In the genomic region with DNA sequence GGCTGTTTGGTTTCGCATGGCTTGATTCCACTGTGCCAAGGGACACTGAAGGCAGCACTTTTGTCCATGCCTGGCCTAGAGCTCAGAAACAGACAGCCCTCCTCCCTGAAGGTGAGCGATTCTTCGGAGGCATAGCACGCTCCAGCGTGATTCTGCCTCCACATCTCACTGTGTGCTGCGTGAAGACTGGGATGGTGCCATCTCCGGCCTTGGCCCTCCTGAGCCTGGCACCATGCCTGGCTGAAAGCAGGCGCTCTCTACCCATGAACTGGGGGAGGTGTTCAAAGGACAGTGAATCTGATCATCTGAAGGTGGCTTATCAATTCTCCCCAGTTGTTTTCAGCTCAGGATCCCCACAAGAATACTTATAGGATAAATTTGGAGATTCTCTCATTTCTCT, we compare ENCODE assay signal across 25 cellular contexts.
DNase-seq lines count a peak whose midpoint lies in the region; ATAC-seq, FAIRE-seq and TF ChIP-seq lines count a peak whose summit lies in the region.
"Had no signal": no experiment of that assay in that cellular context is flagged by ENCODE, and none has a peak within 500 bp of the region (broad histone marks: within the 10 kb centered on the region; RNA-seq: fewer than 3 reads in every experiment).

No MANE protein-coding gene starts in this region.

- no peaks in the 10 kb centered on the region for H3K9me3 ChIP-seq in esophagus (ENCODE audit: control insufficient read depth in 2 of 2, insufficient read depth in 1 of 2, low read depth in 1 of 2, low read length in 1 of 2)
- H3K9me3 ChIP-seq in mesenchymal stem cell (ENCODE audit: control insufficient read depth, low read length), result no peaks in the 10 kb centered on the region
- no peaks in the 10 kb centered on the region for H3K9me3 ChIP-seq in thyroid gland
- H3K9me3 ChIP-seq in kidney (ENCODE audit: control insufficient read depth in 1 of 2, low read length in 2 of 2), result no peaks in the 10 kb centered on the region
- H3K9me3 ChIP-seq: colonic mucosa, mucosa of descending colon had no signal

- TF ChIP-seq CTCF in thyroid gland (IDR thresholded peaks at IDR 0.05) (no peak), kidney (IDR thresholded peaks at IDR 0.05; ENCODE audit: borderline replicate concordance, extremely low read depth, insufficient read depth) (no peak)

- peak; percentile 67 for DNase-seq in DMS79 treated with DMSO at 0.1 percent for 48 hours (lab: John Stamatoyannopoulos, UW)
- DNase-seq in DMS79 (lab: John Stamatoyannopoulos, UW), result no peak
- DNase-seq in mesenchymal stem cell, result no peak
- DNase-seq in thyroid gland, result peak; percentile 58 to 70
- DNase-seq in posterior vena cava (ENCODE audit: low spot score), result no peak
- DNase-seq in naive thymus-derived CD8-positive, alpha-beta T cell, result no peak
- DNase-seq in kidney, result no peak
- DNase-seq: activated CD4-positive, alpha-beta memory T cell treated with anti-CD3 and anti-CD28 coated beads, Interleukin-2, amount 10 ng/mL, durations not matched to agents 7 days and 5 days; activated naive CD4-positive, alpha-beta T cell treated with anti-CD3 and anti-CD28 coated beads for 36 hours; colonic mucosa; foreskin melanocyte; GM23248; mucosa of descending colon; NCI-H1105 treated with DMSO at 0.1 percent for 48 hours; NCI-H526 treated with DMSO at 0.1 percent for 48 hours; retina; SIG-M5; stimulated activated naive B cell treated with anti-CD40 and anti-IgM and Interleukin-4, amounts not matched to agents 10 μg/mL and 1 μg/mL and 100 μg/mL, for 72 hours; WERI-Rb-1 had no signal

- H3K9ac ChIP-seq in mesenchymal stem cell (ENCODE audit: low read length) (no peak overlapping the region), kidney (ENCODE audit: low read length in 2 of 2) (no peak overlapping the region)
- H3K9ac ChIP-seq: GM23248 had no signal

- H2BK5ac ChIP-seq in mesenchymal stem cell (ENCODE audit: low read depth, low read length, poor library complexity, severe bottlenecking), result no peak overlapping the region

- no peak overlapping the region for H3K4me3 Mint-ChIP-seq in naive thymus-derived CD8-positive, alpha-beta T cell
- H3K4me3 Mint-ChIP-seq: activated CD4-positive, alpha-beta memory T cell treated with anti-CD3 and anti-CD28 coated beads, Interleukin-2, amount 10 ng/mL, durations not matched to agents 7 days and 5 days; activated naive CD4-positive, alpha-beta T cell treated with anti-CD3 and anti-CD28 coated beads for 36 hours; B cell; stimulated activated naive B cell treated with anti-CD40 and anti-IgM and Interleukin-4, amounts not matched to agents 10 μg/mL and 1 μg/mL and 100 μg/mL, for 72 hours; type B pancreatic cell had no signal

- peaks cover 0 to 16% (median 1%) of the 10 kb centered on the region in 4 donors for H3K4me1 Mint-ChIP-seq in naive thymus-derived CD8-positive, alpha-beta T cell
- H3K4me1 Mint-ChIP-seq: activated CD4-positive, alpha-beta memory T cell treated with anti-CD3 and anti-CD28 coated beads, Interleukin-2, amount 10 ng/mL, durations not matched to agents 7 days and 5 days had no signal

- H3K9me3 Mint-ChIP-seq in naive thymus-derived CD8-positive, alpha-beta T cell, result no peaks in the 10 kb centered on the region
- H3K9me3 Mint-ChIP-seq: activated CD4-positive, alpha-beta memory T cell treated with anti-CD3 and anti-CD28 coated beads, Interleukin-2, amount 10 ng/mL, durations not matched to agents 7 days and 5 days; activated naive CD4-positive, alpha-beta T cell treated with anti-CD3 and anti-CD28 coated beads for 36 hours; stimulated activated naive B cell treated with anti-CD40 and anti-IgM and Interleukin-4, amounts not matched to agents 10 μg/mL and 1 μg/mL and 100 μg/mL, for 72 hours; type B pancreatic cell had no signal

- WGBS in esophagus, 2 donors, result 57% methylated on average over 8 of the region's 8 CpGs
- WGBS in mesenchymal stem cell, result 98% methylated on average over 8 of the region's 8 CpGs
- WGBS in thyroid gland, 2 donors, result 40 to 47% methylated on average over 8 of the region's 8 CpGs

- H3K23ac ChIP-seq in mesenchymal stem cell (ENCODE audit: low read length in 2 of 2), result no peak overlapping the region

- POLR2A ChIA-PET in naive thymus-derived CD8-positive, alpha-beta T cell (lab: Charles Lee), result no interaction called here

- no peak overlapping the region for H2BK15ac ChIP-seq in mesenchymal stem cell (ENCODE audit: low read depth, poor library complexity, severe bottlenecking)

- H3K14ac ChIP-seq in mesenchymal stem cell (ENCODE audit: low read length in 2 of 2), result no peak overlapping the region

- H3K36me3 ChIP-seq in esophagus (ENCODE audit: control insufficient read depth in 2 of 2, insufficient read depth in 2 of 2, low read length in 1 of 2), result no peaks in the 10 kb centered on the region
- H3K36me3 ChIP-seq in mesenchymal stem cell (ENCODE audit: control insufficient read depth in 1 of 2, insufficient read depth in 2 of 2, low read depth in 1 of 2, low read length in 2 of 2), result peaks cover 3 to 6% of the 10 kb centered on the region in 2 experiments
- no peaks in the 10 kb centered on the region for H3K36me3 ChIP-seq in thyroid gland
- no peaks in the 10 kb centered on the region for H3K36me3 ChIP-seq in kidney (ENCODE audit: control insufficient read depth in 1 of 2, insufficient read depth in 2 of 2, low read length in 2 of 2)
- H3K36me3 ChIP-seq: colonic mucosa had no signal

- H3K27ac Mint-ChIP-seq in naive thymus-derived CD8-positive, alpha-beta T cell, result no peak overlapping the region
- H3K27ac Mint-ChIP-seq: activated CD4-positive, alpha-beta memory T cell treated with anti-CD3 and anti-CD28 coated beads, Interleukin-2, amount 10 ng/mL, durations not matched to agents 7 days and 5 days; activated naive CD4-positive, alpha-beta T cell treated with anti-CD3 and anti-CD28 coated beads for 36 hours; B cell; stimulated activated naive B cell treated with anti-CD40 and anti-IgM and Interleukin-4, amounts not matched to agents 10 μg/mL and 1 μg/mL and 100 μg/mL, for 72 hours; type B pancreatic cell had no signal

- H3K27ac ChIP-seq in esophagus (ENCODE audit: low read depth in 2 of 2, low read length in 1 of 2) (peak overlapping the region; percentile 11 to 26), mesenchymal stem cell (ENCODE audit: low read length, poor library complexity, severe bottlenecking) (no peak overlapping the region), thyroid gland (no peak overlapping the region), kidney (ENCODE audit: low read depth in 2 of 2, low read length in 2 of 2) (no peak overlapping the region)
- H3K27ac ChIP-seq: 22Rv1, colonic mucosa, GM23248, WERI-Rb-1 had no signal

- no peaks in the 10 kb centered on the region for H3K79me1 ChIP-seq in mesenchymal stem cell (replicated peaks; ENCODE audit: low read length, poor library complexity, severe bottlenecking)

- H3K4me3 ChIP-seq in esophagus (ENCODE audit: low read depth in 1 of 2, low read length in 2 of 2), result no peak overlapping the region
- no peak overlapping the region for H3K4me3 ChIP-seq in mesenchymal stem cell (ENCODE audit: insufficient read depth in 1 of 2, low read depth in 1 of 2, low read length in 2 of 2)
- no peak overlapping the region for H3K4me3 ChIP-seq in thyroid gland (replicated peaks in 1 of 3)
- no peak overlapping the region for H3K4me3 ChIP-seq in kidney (ENCODE audit: low read length in 2 of 2)
- H3K4me3 ChIP-seq: colonic mucosa, GM23248, mucosa of descending colon had no signal

- H3K36me3 Mint-ChIP-seq in naive thymus-derived CD8-positive, alpha-beta T cell, result no peaks in the 10 kb centered on the region
- H3K36me3 Mint-ChIP-seq: stimulated activated naive B cell treated with anti-CD40 and anti-IgM and Interleukin-4, amounts not matched to agents 10 μg/mL and 1 μg/mL and 100 μg/mL, for 72 hours had no signal

- no peak overlapping the region for H3K4me2 ChIP-seq in mesenchymal stem cell (ENCODE audit: low read length, poor library complexity, severe bottlenecking)

- ATAC-seq in naive thymus-derived CD8-positive, alpha-beta T cell, result no peak
- ATAC-seq: mucosa of descending colon; stimulated activated naive B cell treated with anti-CD40 and anti-IgM and Interleukin-4, amounts not matched to agents 10 μg/mL and 1 μg/mL and 100 μg/mL, for 72 hours had no signal

- intact Hi-C loops in thyroid gland (cut with DNase I), result no loop called here
- intact Hi-C loops in posterior vena cava (cut with DNase I), result no loop called here
- intact Hi-C loops in kidney (cut with DNase I), result no loop called here

- peak overlapping the region; percentile 34 for H4K91ac ChIP-seq in mesenchymal stem cell (ENCODE audit: low read length)

- no peak overlapping the region for H2BK12ac ChIP-seq in mesenchymal stem cell (ENCODE audit: low read length in 2 of 2)

- no peak overlapping the region for H2AFZ ChIP-seq in mesenchymal stem cell (ENCODE audit: low read depth, low read length)
- H2AFZ ChIP-seq: GM23248 had no signal

- H2BK120ac ChIP-seq in mesenchymal stem cell (ENCODE audit: low read depth, low read length), result no peak overlapping the region

- no peak overlapping the region for H2AK5ac ChIP-seq in mesenchymal stem cell (ENCODE audit: low read length, severe bottlenecking)

- no peak for TF ChIP-seq POLR2A in thyroid gland (IDR thresholded peaks at IDR 0.05)

- no peak for FAIRE-seq in kidney (lab: Jason Lieb, UNC)
- FAIRE-seq: endothelial cell of umbilical vein, HTR-8/SVneo had no signal

- no peaks in the 10 kb centered on the region for H3K27me3 ChIP-seq in esophagus (ENCODE audit: control insufficient read depth in 1 of 2, insufficient read depth in 2 of 2, low read length in 2 of 2)
- no peaks in the 10 kb centered on the region for H3K27me3 ChIP-seq in mesenchymal stem cell (ENCODE audit: control insufficient read depth in 1 of 2, insufficient read depth in 1 of 2, low read length in 2 of 2)
- no peaks in the 10 kb centered on the region for H3K27me3 ChIP-seq in thyroid gland
- H3K27me3 ChIP-seq: colonic mucosa had no signal

- H3K4me1 ChIP-seq in esophagus (ENCODE audit: control insufficient read depth in 2 of 2, insufficient read depth in 2 of 2, low read length in 1 of 2) (peaks cover 5 to 24% of the 10 kb centered on the region in 2 donors), mesenchymal stem cell (ENCODE audit: control insufficient read depth, insufficient read depth, low read depth, low read length) (peaks cover 16% of the 10 kb centered on the region), thyroid gland (peaks cover 16 to 38% of the 10 kb centered on the region in 2 donors), kidney (ENCODE audit: control insufficient read depth in 1 of 2, insufficient read depth in 1 of 2, low read depth in 1 of 2, low read length in 2 of 2) (peaks cover 4 to 7% of the 10 kb centered on the region in 2 donors)
- H3K4me1 ChIP-seq: colonic mucosa had no signal

- peak overlapping the region; percentile 32 for H4K8ac ChIP-seq in mesenchymal stem cell (ENCODE audit: low read length)

- no peaks in the 10 kb centered on the region for H3K27me3 Mint-ChIP-seq in naive thymus-derived CD8-positive, alpha-beta T cell
- H3K27me3 Mint-ChIP-seq: activated CD4-positive, alpha-beta memory T cell treated with anti-CD3 and anti-CD28 coated beads, Interleukin-2, amount 10 ng/mL, durations not matched to agents 7 days and 5 days; stimulated activated naive B cell treated with anti-CD40 and anti-IgM and Interleukin-4, amounts not matched to agents 10 μg/mL and 1 μg/mL and 100 μg/mL, for 72 hours; type B pancreatic cell had no signal

- no peak overlapping the region for H3K18ac ChIP-seq in mesenchymal stem cell (ENCODE audit: low read depth in 1 of 2, low read length in 2 of 2)

- no peak overlapping the region for H3K4ac ChIP-seq in mesenchymal stem cell (ENCODE audit: low read depth in 1 of 2, low read length in 2 of 2)

Comparison
In these comparisons a context has a peak if more than half of its experiments do, and no peak if none do; other contexts are left out.
1. DNase-seq: peak in DMS79 treated with DMSO at 0.1 percent for 48 hours (single experiment) and thyroid gland (2 of 2); none in DMS79 (single experiment), mesenchymal stem cell (single experiment), posterior vena cava (single experiment), naive thymus-derived CD8-positive, alpha-beta T cell (0 of 10) and kidney (single experiment).
2. H3K27ac ChIP-seq: peak in esophagus (2 of 2); none in mesenchymal stem cell (single experiment), thyroid gland (0 of 3) and kidney (0 of 2).